In the genomic region with DNA sequence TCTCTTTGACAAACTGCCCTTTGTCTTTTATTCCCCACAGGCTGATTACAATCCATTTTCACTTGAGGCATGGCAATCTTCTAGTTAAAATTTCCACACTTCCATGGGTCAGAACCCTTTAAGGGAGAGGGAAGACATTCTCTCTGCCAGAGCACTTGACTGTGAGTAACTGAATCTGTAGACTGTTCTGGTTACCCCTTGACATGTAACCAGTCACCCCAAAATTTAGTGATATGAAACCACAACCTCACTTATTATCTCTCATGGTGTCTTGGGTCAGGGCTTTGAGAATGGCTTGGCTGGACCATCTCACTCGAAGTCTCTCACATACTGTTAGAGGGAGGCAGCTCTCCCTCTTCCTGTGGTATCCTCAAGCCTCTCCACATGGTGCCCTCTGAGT, we compare ENCODE assay signal across 21 cellular contexts.
"Had no signal": no experiment of that assay in that cellular context is flagged by ENCODE, and none has a peak within 500 bp of the region (broad histone marks: within the 10 kb centered on the region; RNA-seq: fewer than 3 reads in every experiment).

No MANE protein-coding gene starts in this region.

- H3K36me3 ChIP-seq: left ventricle myocardium inferior, lower lobe of right lung, neural progenitor cell, ovary, right atrium auricular region had no signal

- H3K9me3 ChIP-seq: esophagus squamous epithelium, gastroesophageal sphincter, left ventricle myocardium inferior, lower lobe of right lung, ovary, right atrium auricular region had no signal

- H3K27ac Mint-ChIP-seq: immature natural killer cell, memory B cell, neural progenitor cell had no signal

- ATAC-seq: gastroesophageal sphincter; left cardiac atrium; lower lobe of right lung; natural killer cell treated with Interleukin-12 subunit alpha and Interleukin-12 subunit beta and Interleukin-15 and Interleukin-18, amount 100 ng/mL, for 72 hours had no signal

- H3K4me3 ChIP-seq: esophagus squamous epithelium, gastroesophageal sphincter, left ventricle myocardium inferior, lower lobe of right lung, neural progenitor cell, ovary, right atrium auricular region had no signal

- H3K27me3 ChIP-seq: esophagus squamous epithelium, gastroesophageal sphincter, neural progenitor cell, ovary, right atrium auricular region had no signal

- H3K4me1 Mint-ChIP-seq: memory B cell had no signal

- H3K36me3 Mint-ChIP-seq: immature natural killer cell; memory B cell; natural killer cell treated with Interleukin-12 subunit alpha and Interleukin-12 subunit beta and Interleukin-15 and Interleukin-18, amount 100 ng/mL, for 72 hours had no signal

- H3K4me2 ChIP-seq: neural progenitor cell had no signal

- DNase-seq: effector memory CD4-positive, alpha-beta T cell; esophagus squamous epithelium; foreskin fibroblast; immature natural killer cell; kidney; left cardiac atrium; left ventricle myocardium inferior; lower lobe of right lung; midbrain; nucleus accumbens; ovary; small intestine; stimulated activated CD4-positive, alpha-beta T cell treated with anti-CD3 and anti-CD28 coated beads, Interleukin-12 subunit alpha, Interleukin-12 subunit beta, amount 100 ng/mL, for 4 hours; stimulated activated CD4-positive, alpha-beta T cell treated with anti-CD3 and anti-CD28 coated beads, Interleukin-2, amount 100 ng/mL, for 48 hours; stimulated activated naive CD4-positive, alpha-beta T cell treated with Interleukin-2 at 50 U/mL for 16 hours; trophoblast cell had no signal

- H3K27ac ChIP-seq: esophagus squamous epithelium, gastroesophageal sphincter, left ventricle myocardium inferior, lower lobe of right lung, neural progenitor cell, ovary, right atrium auricular region had no signal

- H3K4me3 Mint-ChIP-seq: immature natural killer cell; memory B cell; natural killer cell treated with Interleukin-12 subunit alpha and Interleukin-12 subunit beta and Interleukin-15 and Interleukin-18, amount 100 ng/mL, for 72 hours; neural progenitor cell had no signal

- H3K9me3 Mint-ChIP-seq: memory B cell; natural killer cell treated with Interleukin-12 subunit alpha and Interleukin-12 subunit beta and Interleukin-15 and Interleukin-18, amount 100 ng/mL, for 72 hours; neural progenitor cell had no signal

- H3K4me1 ChIP-seq: neural progenitor cell, right atrium auricular region had no signal

- H2AFZ ChIP-seq: neural progenitor cell had no signal

- H3K9ac ChIP-seq: neural progenitor cell had no signal
